In genomic region chr14:105944632-105945610, GRCh38 we compare ENCODE assay signal across 8 cellular contexts.
A peak's percentile ranks its signal among the peaks of the same experiment; 100 is the strongest.
DNase-seq lines count a peak whose midpoint lies in the region; ATAC-seq and TF ChIP-seq lines count a peak whose summit lies in the region.

No MANE protein-coding gene starts in this region.

- H3K9me3 ChIP-seq in HAP-1 = no peaks in the 10 kb centered on the region
- H3K9me3 ChIP-seq in NT2/D1 (ENCODE audit: insufficient read depth, low read length) = no peaks in the 10 kb centered on the region

- H3K27me3 ChIP-seq in HAP-1 (ENCODE audit: low read depth) (no peaks in the 10 kb centered on the region), NT2/D1 (ENCODE audit: insufficient read depth, insufficient read length) (peaks cover 9% of the 10 kb centered on the region)

- no peaks in the 10 kb centered on the region for H3K4me1 ChIP-seq in HAP-1
- no peaks in the 10 kb centered on the region for H3K4me1 ChIP-seq in NT2/D1 (ENCODE audit: insufficient read depth, insufficient read length)

- intact Hi-C loops in left cardiac atrium (cut with DNase I) = no loop called here

- peak; percentile 46 for TF ChIP-seq CTCF in AG09309 (IDR thresholded peaks at IDR 0.05; ENCODE audit: control insufficient read depth, insufficient read depth, low read depth, low read length, missing control alignments)

- ATAC-seq in left cardiac atrium (peak; percentile 27 to 83), GM18873 (IDR thresholded peaks at IDR 0.05; ENCODE audit: low FRiP score, unreplicated experiment) (no peak)

- H3K9ac ChIP-seq in NT2/D1 (ENCODE audit: insufficient read length, low read depth) = no peak overlapping the region

- no peaks in the 10 kb centered on the region for H3K36me3 ChIP-seq in HAP-1 (replicated peaks)
- H3K36me3 ChIP-seq in NT2/D1 (ENCODE audit: insufficient read depth, insufficient read length, low read length) = no peaks in the 10 kb centered on the region

- H3K4me3 ChIP-seq in AG09309 (ENCODE audit: control insufficient read depth, low read depth, low read length) (no peak overlapping the region), HAP-1 (no peak overlapping the region), NT2/D1 (ENCODE audit: insufficient read length, low read depth) (no peak overlapping the region)

- in situ Hi-C loops in HAP-1 (cut with MboI; ENCODE audit: low sequenced_read_pairs) = loop anchor here (10.0 kb wide), 1 partner anchor 390 kb away; no protein-coding TSS in a partner anchor

- DNase-seq in AG09309 (ENCODE audit: low read depth) (no peak), HAP-1 (ENCODE audit: low spot score in 2 of 2) (peak; percentile 39 to 88), NT2/D1 (ENCODE audit: low read depth, low spot score) (peak; percentile 49), left cardiac atrium (peak; percentile 64), occipital lobe (lab: John Stamatoyannopoulos, UW) (no peak)
- DNase-seq in activated CD8-positive, alpha-beta memory T cell treated with anti-CD3 and anti-CD28 coated beads, Interleukin-2, amount 50 U/mL, for 1 hour (ENCODE audit: extremely low read depth) = peak; percentile 54
- DNase-seq in stimulated activated CD8-positive, alpha-beta memory T cell treated with anti-CD3 and anti-CD28 coated beads, Interleukin-12 subunit alpha, Interleukin-12 subunit beta, amount 100 ng/mL, for 24 hours (ENCODE audit: extremely low read depth) = peak; percentile 41

Comparison
In these comparisons a context has a peak if more than half of its experiments do, and no peak if none do; other contexts are left out.
1. DNase-seq: peak in HAP-1 (2 of 2), NT2/D1 (single experiment), activated CD8-positive, alpha-beta memory T cell treated with anti-CD3 and anti-CD28 coated beads, Interleukin-2, amount 50 U/mL, for 1 hour (single experiment), left cardiac atrium (single experiment) and stimulated activated CD8-positive, alpha-beta memory T cell treated with anti-CD3 and anti-CD28 coated beads, Interleukin-12 subunit alpha, Interleukin-12 subunit beta, amount 100 ng/mL, for 24 hours (single experiment); none in AG09309 (single experiment) and occipital lobe (single experiment).